8 cellular contexts compared by ENCODE assay signal in genomic region chr3:4898454-4899313, GRCh38.
DNase-seq lines count a peak whose midpoint lies in the region; ATAC-seq and TF ChIP-seq lines count a peak whose summit lies in the region.

No MANE protein-coding gene starts in this region.

- H3K27ac Mint-ChIP-seq in brain = peak overlapping the region; percentile 25 to 98 (median 87)

- no peaks in the 10 kb centered on the region for H3K9me3 ChIP-seq in thoracic aorta

- peaks cover 19 to 38% of the 10 kb centered on the region in 2 donors for H3K4me1 ChIP-seq in thoracic aorta (ENCODE audit: control insufficient read depth in 1 of 2, low read depth in 2 of 2)

- POLR2A ChIA-PET in HEK293T (lab: Yijun Ruan, JAX) = no interaction called here

- peaks cover 39% of the 10 kb centered on the region for H3K4me1 Mint-ChIP-seq in brain

- ATAC-seq in GM21360 (IDR thresholded peaks at IDR 0.05; ENCODE audit: unreplicated experiment) = peak; percentile 96
- ATAC-seq in HG03520 (IDR thresholded peaks at IDR 0.05; ENCODE audit: unreplicated experiment) = peak; percentile 98
- ATAC-seq in thoracic aorta (ENCODE audit: insufficient number of reproducible peaks, low FRiP score, low read depth) = no peak

- H3K27ac ChIP-seq in thoracic aorta = peak overlapping the region; percentile 70 to 79

- no peaks in the 10 kb centered on the region for H3K36me3 ChIP-seq in thoracic aorta

- H3K27me3 Mint-ChIP-seq in brain = peaks cover 8% of the 10 kb centered on the region

- TF ChIP-seq CTCF in brain (conservative IDR thresholded peaks at IDR 0.05) = no peak
- no peak for TF ChIP-seq CTCF in thoracic aorta (IDR thresholded peaks at IDR 0.05)

- peak overlapping the region; percentile 53 for H3K4me3 ChIP-seq in thoracic aorta

- no peaks in the 10 kb centered on the region for H3K36me3 Mint-ChIP-seq in brain

- DNase-seq in GM03348 (ENCODE audit: low spot score) (peak; percentile 30), thoracic aorta (ENCODE audit: low spot score) (no peak), HEK293T (ENCODE audit: extremely low spot score) (no peak), amniotic stem cell (lab: John Stamatoyannopoulos, UW) (no peak), SIG-M5 treated with dmso at 0.1 percent for 504 hours (lab: John Stamatoyannopoulos, UW; ENCODE audit: unreplicated experiment) (no peak)

- no peaks in the 10 kb centered on the region for H3K27me3 ChIP-seq in thoracic aorta (replicated peaks; ENCODE audit: insufficient read depth)

- peaks cover 0 to under 1% (median 0%) of the 10 kb centered on the region in 5 experiments for H3K9me3 Mint-ChIP-seq in brain

- CTCF ChIA-PET in HEK293T (lab: Yijun Ruan, JAX) = no interaction called here

- H3K4me3 Mint-ChIP-seq in brain = peak overlapping the region in 1 of 5 experiments; percentile 75

TF ChIP-seq in HEK293T, 16 proteins besides CTCF, POLR2A, EP300 and RAD21:
- TF ChIP-seq FOXA1 (IDR thresholded peaks at IDR 0.05) = no peak
- no peak for TF ChIP-seq FOXM1 (IDR thresholded peaks at IDR 0.05; ENCODE audit: borderline replicate concordance)
- TF ChIP-seq BHLHE40 (IDR thresholded peaks at IDR 0.05; ENCODE audit: borderline replicate concordance) = no peak
- TF ChIP-seq PKNOX1 (IDR thresholded peaks at IDR 0.05) = no peak
- TF ChIP-seq NFRKB (IDR thresholded peaks at IDR 0.05) = no peak
- no peak for TF ChIP-seq SUZ12 (IDR thresholded peaks at IDR 0.05)
- TF ChIP-seq LEF1 (IDR thresholded peaks at IDR 0.05; ENCODE audit: borderline replicate concordance) = no peak
- TF ChIP-seq FOXK2 (IDR thresholded peaks at IDR 0.05) = no peak
